ENCODE assay signal across 21 cellular contexts in genomic region chr5:55101556-55102276, GRCh38. TPM values are rescaled to one million over a fixed set of nuclear protein-coding genes. Genes with fewer than 3 reads are reported as not detected.
DNase-seq lines count a peak whose midpoint lies in the region; ATAC-seq and TF ChIP-seq lines count a peak whose summit lies in the region.
"Had no signal": no experiment of that assay in that cellular context is flagged by ENCODE, and none has a peak within 500 bp of the region (broad histone marks: within the 10 kb centered on the region; RNA-seq: fewer than 3 reads in every experiment).

No MANE protein-coding gene starts in this region.

- TF ChIP-seq CTCF in Peyer's patch (IDR thresholded peaks at IDR 0.05) (no peak), transverse colon (IDR thresholded peaks at IDR 0.05) (no peak)

- no peak for ATAC-seq in GM18861 (IDR thresholded peaks at IDR 0.05; ENCODE audit: unreplicated experiment)
- ATAC-seq in HG03354 (IDR thresholded peaks at IDR 0.05; ENCODE audit: poor library complexity, severe bottlenecking, unreplicated experiment), result no peak
- ATAC-seq in HG02763 (IDR thresholded peaks at IDR 0.05; ENCODE audit: unreplicated experiment), result no peak

- peaks cover 22% of the 10 kb centered on the region for H3K9me3 Mint-ChIP-seq in activated naive CD4-positive, alpha-beta T cell treated with anti-CD3 and anti-CD28 coated beads, Interleukin-2, amount 50 U/mL, for 24 hours
- H3K9me3 Mint-ChIP-seq in activated naive CD4-positive, alpha-beta T cell treated with anti-CD3 and anti-CD28 coated beads for 36 hours, result peaks cover 21% of the 10 kb centered on the region

- intact Hi-C loops in activated naive CD4-positive, alpha-beta T cell treated with anti-CD3 and anti-CD28 coated beads for 36 hours (cut with micrococcal nuclease), result loop anchor here (1.0 to 5.0 kb wide), 7 partner anchors 29 to 441 kb away; partner anchors contain the start of genes CDC20B and GZMK
- intact Hi-C loops in transverse colon (cut with DNase I; ENCODE audit: low total_unique reads), result loop anchor here (5.0 kb wide), 2 partner anchors 44 to 861 kb away; no protein-coding TSS in a partner anchor

- H3K4me1 ChIP-seq in Peyer's patch, result no peaks in the 10 kb centered on the region
- peaks cover 36% of the 10 kb centered on the region for H3K4me1 ChIP-seq in effector memory CD4-positive, alpha-beta T cell (ENCODE audit: control insufficient read depth, insufficient read depth, low read length, poor library complexity, severe bottlenecking)
- H3K4me1 ChIP-seq in transverse colon, result no peaks in the 10 kb centered on the region
- H3K4me1 ChIP-seq: tibial artery had no signal

- peaks cover 21% of the 10 kb centered on the region for H3K36me3 Mint-ChIP-seq in activated naive CD4-positive, alpha-beta T cell treated with anti-CD3 and anti-CD28 coated beads, Interleukin-2, amount 50 U/mL, for 24 hours
- H3K36me3 Mint-ChIP-seq in activated naive CD4-positive, alpha-beta T cell treated with anti-CD3 and anti-CD28 coated beads for 36 hours (ENCODE audit: low read depth), result peaks cover 8% of the 10 kb centered on the region

- 57 to 100% methylated on average over 1 to 5 of the region's 5 CpGs for WGBS in transverse colon (ENCODE audit: low coverage in 1 of 2), 2 donors

- no peaks in the 10 kb centered on the region for H3K36me3 ChIP-seq in Peyer's patch
- H3K36me3 ChIP-seq in effector memory CD4-positive, alpha-beta T cell (ENCODE audit: control insufficient read depth, insufficient read depth, low read length), result no peaks in the 10 kb centered on the region
- no peaks in the 10 kb centered on the region for H3K36me3 ChIP-seq in transverse colon
- H3K36me3 ChIP-seq: tibial artery had no signal

- H3K4me3 Mint-ChIP-seq in activated naive CD4-positive, alpha-beta T cell treated with anti-CD3 and anti-CD28 coated beads, Interleukin-2, amount 50 U/mL, for 24 hours, result peak overlapping the region; percentile 89
- H3K4me3 Mint-ChIP-seq in activated naive CD4-positive, alpha-beta T cell treated with anti-CD3 and anti-CD28 coated beads for 36 hours, result no peak overlapping the region

- in situ Hi-C loops in transverse colon (cut with MboI; ENCODE audit: low pct_ligation_motif_present in 1 of 4, low pct_unique_long_range_greater_than_20kb in 1 of 4, low sequenced_read_pairs in 3 of 4), result no loop called here

- no peak overlapping the region for H3K4me3 ChIP-seq in Peyer's patch
- H3K4me3 ChIP-seq in effector memory CD4-positive, alpha-beta T cell (ENCODE audit: insufficient read depth, low read depth, low read length, poor library complexity, severe bottlenecking), result peak overlapping the region; percentile 43
- H3K4me3 ChIP-seq in transverse colon, result no peak overlapping the region
- H3K4me3 ChIP-seq: tibial artery had no signal

- DNase-seq in activated naive CD4-positive, alpha-beta T cell treated with anti-CD3 and anti-CD28 coated beads for 36 hours, result no peak
- DNase-seq in Peyer's patch (peak in 1 of 3 donors; percentile 49), transverse colon (no peak)
- DNase-seq in effector memory CD4-positive, alpha-beta T cell, result no peak
- DNase-seq: activated CD8-positive, alpha-beta memory T cell treated with anti-CD3 and anti-CD28 coated beads, Interleukin-2, amount 50 U/mL, for 4 hours; anterior cingulate cortex; DMS 273 treated with DMSO at 0.1 percent for 48 hours; foreskin fibroblast; left cardiac atrium; midbrain; NCI-H2081 treated with DMSO at 0.1 percent for 48 hours; NCI-H748 treated with DMSO at 0.1 percent for 48 hours; stimulated activated CD4-positive, alpha-beta T cell treated with anti-CD3 and anti-CD28 coated beads, Interleukin-4, amount 100 ng/mL, for 4 hours; SW 1271; tibial artery had no signal

- TF ChIP-seq EP300 in transverse colon (IDR thresholded peaks at IDR 0.05; ENCODE audit: low read depth), result no peak

- H3K27ac ChIP-seq in Peyer's patch, result peak overlapping the region; percentile 35 to 67 (median 38)
- peak overlapping the region; percentile 45 for H3K27ac ChIP-seq in effector memory CD4-positive, alpha-beta T cell (ENCODE audit: insufficient read depth, low read length, poor library complexity, severe bottlenecking)
- H3K27ac ChIP-seq in transverse colon, result peak overlapping the region in 3 of 4 donors; percentile 34 to 41 (median 38)
- H3K27ac ChIP-seq: tibial artery had no signal

- no peaks in the 10 kb centered on the region for H3K27me3 ChIP-seq in Peyer's patch
- no peaks in the 10 kb centered on the region for H3K27me3 ChIP-seq in effector memory CD4-positive, alpha-beta T cell (replicated peaks; ENCODE audit: control insufficient read depth, insufficient read depth, low read length, poor library complexity, severe bottlenecking)
- H3K27me3 ChIP-seq in transverse colon, result no peaks in the 10 kb centered on the region
- H3K27me3 ChIP-seq: tibial artery had no signal

- H3K4me1 Mint-ChIP-seq in activated naive CD4-positive, alpha-beta T cell treated with anti-CD3 and anti-CD28 coated beads, Interleukin-2, amount 50 U/mL, for 24 hours, result peaks cover 93% of the 10 kb centered on the region
- peaks cover 64% of the 10 kb centered on the region for H3K4me1 Mint-ChIP-seq in activated naive CD4-positive, alpha-beta T cell treated with anti-CD3 and anti-CD28 coated beads for 36 hours (ENCODE audit: low read depth)

- CTCF ChIA-PET in activated naive CD4-positive, alpha-beta T cell treated with anti-CD3 and anti-CD28 coated beads for 36 hours (lab: Charles Lee), result interaction anchor here (1.3 kb wide), 1 partner anchor 159 kb away, joined by 4 read pairs; no protein-coding TSS in a partner anchor

- no peaks in the 10 kb centered on the region for H3K27me3 Mint-ChIP-seq in activated naive CD4-positive, alpha-beta T cell treated with anti-CD3 and anti-CD28 coated beads, Interleukin-2, amount 50 U/mL, for 24 hours
- H3K27me3 Mint-ChIP-seq in activated naive CD4-positive, alpha-beta T cell treated with anti-CD3 and anti-CD28 coated beads for 36 hours (ENCODE audit: low read depth), result peaks cover 9% of the 10 kb centered on the region

- H3K9me3 ChIP-seq in Peyer's patch (no peaks in the 10 kb centered on the region), transverse colon (no peaks in the 10 kb centered on the region)
- no peaks in the 10 kb centered on the region for H3K9me3 ChIP-seq in effector memory CD4-positive, alpha-beta T cell (ENCODE audit: control insufficient read depth, low read length)
- H3K9me3 ChIP-seq: tibial artery had no signal

- TF ChIP-seq POLR2A in Peyer's patch (IDR thresholded peaks at IDR 0.05) (no peak), transverse colon (IDR thresholded peaks at IDR 0.05) (no peak)

- H3K27ac Mint-ChIP-seq in activated naive CD4-positive, alpha-beta T cell treated with anti-CD3 and anti-CD28 coated beads, Interleukin-2, amount 50 U/mL, for 24 hours, result peak overlapping the region; percentile 91
- H3K27ac Mint-ChIP-seq in activated naive CD4-positive, alpha-beta T cell treated with anti-CD3 and anti-CD28 coated beads for 36 hours, result no peak overlapping the region

RNA-seq across cellular contexts. Expression of gene GZMA, which starts 0.7 kb away (rescaled TPM):
- total RNA-seq in activated naive CD4-positive, alpha-beta T cell treated with anti-CD3 and anti-CD28 coated beads for 36 hours, result under 1 TPM in 1 of 2 experiments, not detected in 1; 0.24 TPM
- total RNA-seq in Peyer's patch (10 to 100 TPM in 1 of 4 donors, 1 to 10 TPM in 2, not detected in 1; 2.2 to 13.8 (median 7.2) TPM), transverse colon (1 to 10 TPM in 2 of 4 donors, not detected in 2; 7.6 to 8.3 TPM)
- total RNA-seq: endothelial cell of umbilical vein, RPMI7951 had no signal

RNA-seq across cellular contexts. Expression of gene GPX8, which starts 58.3 kb away (rescaled TPM):
- total RNA-seq in activated naive CD4-positive, alpha-beta T cell treated with anti-CD3 and anti-CD28 coated beads for 36 hours, result not detected
- total RNA-seq in Peyer's patch, result 1 to 10 TPM in 3 of 4 donors, under 1 TPM in 1; 0.88 to 5.8 (median 1.3) TPM
- total RNA-seq in transverse colon, result 1 to 10 TPM in 3 of 4 donors, not detected in 1; 2.7 to 4.0 (median 3.5) TPM
